In genomic region chr3:157088506-157089454, GRCh38 we compare ENCODE assay signal across 1 cellular context.
A peak's percentile ranks its signal among the peaks of the same experiment; 100 is the strongest.
TF ChIP-seq lines count a peak whose summit lies in the region.

No MANE protein-coding gene starts in this region.

TF ChIP-seq in HEK293, 187 proteins besides CTCF, POLR2A, EP300 and RAD21 (continued from another document and continues in another):
- TF ChIP-seq SP3 (tag by site-specific recombination; IDR thresholded peaks at IDR 0.05) (peak; percentile 72), ZNF664 (tag by site-specific recombination; IDR thresholded peaks at IDR 0.05) (no peak), FEZF1 (tag by site-specific recombination; IDR thresholded peaks at IDR 0.05) (peak; percentile 67), ZNF692 (tag by site-specific recombination; IDR thresholded peaks at IDR 0.05) (peak; percentile 83), SP7 (tag by site-specific recombination; IDR thresholded peaks at IDR 0.05) (peak; percentile 82), ZBTB44 (tag by site-specific recombination; IDR thresholded peaks at IDR 0.05) (no peak), KLF10 (tag by site-specific recombination; IDR thresholded peaks at IDR 0.05) (peak; percentile 51; the same call in 1 of the 2 replicates), ZNF214 (tag by site-specific recombination; IDR thresholded peaks at IDR 0.05; ENCODE audit: borderline replicate concordance) (no peak), ZNF624 (tag by site-specific recombination; IDR thresholded peaks at IDR 0.05) (no peak), ZBTB17 (tag by site-specific recombination; IDR thresholded peaks at IDR 0.05) (peak; percentile 99), ZNF404 (tag by site-specific recombination; IDR thresholded peaks at IDR 0.05) (no peak), ZBTB48 (tag by site-specific recombination; IDR thresholded peaks at IDR 0.05) (peak; percentile 90), ZXDB (tag by site-specific recombination; IDR thresholded peaks at IDR 0.05) (peak; percentile 80), ZNF629 (tag by site-specific recombination; IDR thresholded peaks at IDR 0.05) (peak; percentile 49; the same call in 1 of the 2 replicates), ZNF354C (tag by site-specific recombination; IDR thresholded peaks at IDR 0.05; ENCODE audit: borderline replicate concordance, low read depth) (no peak), ZSCAN18 (tag by site-specific recombination; IDR thresholded peaks at IDR 0.05) (no peak), ZFP69B (tag by site-specific recombination; IDR thresholded peaks at IDR 0.05) (peak; percentile 71), EGR2 (tag by site-specific recombination; IDR thresholded peaks at IDR 0.05; ENCODE audit: low read depth) (peak; percentile 48), ZNF792 (tag by site-specific recombination; IDR thresholded peaks at IDR 0.05) (no peak), ZNF600 (tag by site-specific recombination; IDR thresholded peaks at IDR 0.05) (peak; percentile 82), KLF8 (tag by site-specific recombination; IDR thresholded peaks at IDR 0.05) (peak; percentile 76), ZNF610 (tag by site-specific recombination; IDR thresholded peaks at IDR 0.05; ENCODE audit: borderline replicate concordance) (peak; percentile 69; the same call in 1 of the 2 replicates), SP2 (tag by site-specific recombination; IDR thresholded peaks at IDR 0.05) (peak; percentile 70), ZNF391 (tag by site-specific recombination; IDR thresholded peaks at IDR 0.05; ENCODE audit: borderline replicate concordance, low read depth) (no peak), ZSCAN30 (tag by site-specific recombination; IDR thresholded peaks at IDR 0.05) (peak; percentile 100), ZBTB26 (tag by site-specific recombination; optimal IDR thresholded peaks at IDR 0.05) (peak; percentile 89), ZNF76 (tag by site-specific recombination; IDR thresholded peaks at IDR 0.05; ENCODE audit: borderline replicate concordance, low read depth) (no peak), IKZF3 (tag by site-specific recombination; IDR thresholded peaks at IDR 0.05) (peak; percentile 84), ZNF830 (tag by site-specific recombination; IDR thresholded peaks at IDR 0.05; ENCODE audit: low read depth) (no peak), ZEB2 (tag by site-specific recombination; IDR thresholded peaks at IDR 0.05) (peak; percentile 73), ZIC2 (tag by site-specific recombination; IDR thresholded peaks at IDR 0.05) (peak; percentile 98), KLF7 (tag by site-specific recombination; IDR thresholded peaks at IDR 0.05; ENCODE audit: borderline replicate concordance) (no peak), SCRT1 (tag by site-specific recombination; IDR thresholded peaks at IDR 0.05; ENCODE audit: borderline replicate concordance) (no peak), ZBTB49 (tag by site-specific recombination; IDR thresholded peaks at IDR 0.05; ENCODE audit: low read depth) (no peak), ZNF530 (tag by site-specific recombination; IDR thresholded peaks at IDR 0.05; ENCODE audit: low read depth) (no peak), ZNF645 (tag by site-specific recombination; IDR thresholded peaks at IDR 0.05) (no peak), ZNF501 (tag by site-specific recombination; IDR thresholded peaks at IDR 0.05) (peak; percentile 88), PATZ1 (tag by site-specific recombination; IDR thresholded peaks at IDR 0.05) (peak; percentile 92), ZBTB7A (tag by site-specific recombination; IDR thresholded peaks at IDR 0.05; ENCODE audit: low read depth) (0 out of 2 replicates have a peak, but pooled peaks have one; percentile 74), ZNF768 (tag by site-specific recombination; IDR thresholded peaks at IDR 0.05) (peak; percentile 82; the same call in 1 of the 2 replicates), GLI2 (tag by site-specific recombination; IDR thresholded peaks at IDR 0.05; ENCODE audit: borderline replicate concordance, low read depth) (no peak), PRDM4 (tag by site-specific recombination; IDR thresholded peaks at IDR 0.05) (no peak), ZNF174 (tag by site-specific recombination; IDR thresholded peaks at IDR 0.05) (no peak), ZNF704 (tag by site-specific recombination; IDR thresholded peaks at IDR 0.05) (no peak), ZNF10 (tag by site-specific recombination; IDR thresholded peaks at IDR 0.05) (0 out of 2 replicates have a peak, but pooled peaks have one; percentile 32), REST (tag by site-specific recombination; IDR thresholded peaks at IDR 0.05) (no peak)
